In the genomic region with DNA sequence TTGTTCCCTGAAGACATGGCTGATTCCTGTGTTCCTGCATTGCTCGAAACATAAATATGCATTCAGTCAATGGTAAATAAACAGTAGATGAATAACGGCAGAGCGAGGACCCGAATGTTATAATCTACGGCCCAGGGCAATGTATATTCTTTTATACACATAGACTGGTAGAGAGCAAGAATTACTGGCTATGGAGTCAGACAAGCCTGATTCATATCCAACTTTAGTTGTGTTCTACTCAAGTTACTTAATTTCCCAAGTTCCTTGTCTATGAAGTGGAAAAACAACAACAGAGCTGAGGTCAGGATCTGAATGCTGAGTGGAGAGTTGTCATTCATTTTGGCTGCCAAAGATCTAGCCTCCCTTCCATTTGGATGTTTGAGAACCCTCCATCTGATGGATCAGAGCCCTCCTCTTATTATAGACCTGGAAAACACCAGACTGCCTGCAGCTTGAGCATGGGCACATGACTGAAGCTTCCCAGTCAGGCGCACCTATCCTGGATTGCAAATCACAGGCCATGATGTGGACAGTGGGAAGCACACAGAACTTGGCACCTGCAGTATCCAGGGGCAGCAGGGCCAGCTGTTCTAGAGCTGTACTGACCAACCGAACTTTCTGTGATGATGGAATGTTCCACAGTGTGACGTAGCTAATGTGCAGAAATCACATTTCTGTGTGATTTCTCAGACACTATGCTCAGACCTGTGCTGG, we compare ENCODE assay signal across 30 cellular contexts.
"Had no signal": no experiment of that assay in that cellular context is flagged by ENCODE, and none has a peak within 500 bp of the region (broad histone marks: within the 10 kb centered on the region; RNA-seq: fewer than 3 reads in every experiment).

No MANE protein-coding gene starts in this region.

- H3K27me3 ChIP-seq: adrenal gland, breast epithelium, MG63, Peyer's patch, SJCRH30 had no signal

- H3K36me3 ChIP-seq: adrenal gland, breast epithelium, MG63, Peyer's patch, SJCRH30 had no signal

- H3K4me3 ChIP-seq: adrenal gland, breast epithelium, MG63, Peyer's patch, SJCRH30 had no signal

- DNase-seq: activated CD4-positive, alpha-beta memory T cell treated with anti-CD3 and anti-CD28 coated beads, Interleukin-2, amount 10 ng/mL, durations not matched to agents 7 days and 5 days; activated CD4-positive, alpha-beta T cell treated with anti-CD3 and anti-CD28 coated beads, Interleukin-2, amount 10 ng/mL, durations not matched to agents 7 days and 5 days; activated CD4-positive, CD25-positive, alpha-beta regulatory T cell; activated CD8-positive, alpha-beta memory T cell treated with anti-CD3 and anti-CD28 coated beads, Interleukin-2, amount 50 U/mL, for 48 hours; activated naive CD4-positive, alpha-beta T cell treated with anti-CD3 and anti-CD28 coated beads, Interleukin-2, amount 50 U/mL, for 16 hours; activated naive CD8-positive, alpha-beta T cell treated with anti-CD3 and anti-CD28 coated beads, Interleukin-2, amount 10 ng/mL, durations not matched to agents 7 days and 5 days; activated T-cell treated with anti-CD3 and anti-CD28 coated beads, Interleukin-2, amount 50 U/mL, for 1 hour; anterior cingulate cortex; MG63; MV-4-11; NCI-H1092 treated with DMSO at 0.1 percent for 48 hours; NCI-H1417 treated with DMSO at 0.1 percent for 48 hours; NCI-H1694; NCI-H2029; NCI-H2107; NCI-H345; NCI-H510A; NCI-H526 treated with DMSO at 0.1 percent for 48 hours; NCI-H82; NK-92 treated with Interleukin-12 subunit alpha and Interleukin-12 subunit beta, amount 100 ng/mL, for 24 hours; OCI-M1; Peyer's patch; Right ventricle myocardium superior; SJCRH30; SK-N-SH; T-helper 1 cell had no signal

- H3K9me3 ChIP-seq: adrenal gland, MG63, Peyer's patch, SJCRH30, SK-N-SH had no signal

- H3K4me1 ChIP-seq: adrenal gland, breast epithelium, Peyer's patch, SJCRH30 had no signal

- H3K9ac ChIP-seq: SK-N-SH had no signal

- H3K4me2 ChIP-seq: SK-N-SH had no signal

- H3K27ac ChIP-seq: adrenal gland, breast epithelium, Peyer's patch, RWPE1, SJCRH30, VCaP had no signal
